Comparison of ENCODE assay signal across 8 cellular contexts in the genomic region with DNA sequence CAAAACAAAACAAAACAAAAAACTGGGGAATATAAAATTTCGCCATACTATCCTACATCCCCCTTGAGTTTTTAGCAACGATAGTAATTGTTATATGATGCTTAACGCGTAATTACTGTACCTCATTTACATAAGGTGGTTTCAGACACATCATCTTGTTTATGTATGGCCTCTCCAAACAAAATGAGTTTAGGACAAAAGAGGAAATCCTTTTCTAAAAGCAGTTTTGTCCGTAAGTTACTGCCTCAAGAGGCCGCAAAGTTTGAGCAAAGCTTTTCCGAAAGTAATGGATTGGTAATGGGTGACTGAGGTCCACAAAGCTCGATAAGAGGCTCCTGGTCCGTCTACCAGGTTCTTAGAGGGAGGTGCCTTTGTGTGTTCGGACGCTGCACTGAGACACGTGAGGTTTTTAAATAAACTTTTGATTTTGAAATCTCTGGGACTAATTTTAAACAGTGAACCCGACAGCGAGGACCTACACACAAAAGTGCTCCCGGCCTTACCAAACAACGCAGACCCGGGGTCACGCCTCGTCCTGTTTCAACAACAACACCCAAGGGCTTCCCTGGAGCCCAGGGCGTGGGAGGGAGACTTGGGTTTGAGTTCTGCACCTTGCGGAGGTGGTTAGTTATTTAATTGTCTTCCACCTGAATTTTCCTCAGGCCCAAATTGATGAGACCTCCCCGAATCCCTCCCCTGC. TPM values are rescaled to one million over a fixed set of nuclear protein-coding genes. Genes with fewer than 3 reads are reported as not detected.
DNase-seq lines count a peak whose midpoint lies in the region; ATAC-seq and TF ChIP-seq lines count a peak whose summit lies in the region.

No MANE protein-coding gene starts in this region.

- TF ChIP-seq CTCF in GM23338 (conservative IDR thresholded peaks at IDR 0.05; ENCODE audit: low read depth in 2 of 2): no peak

- no peaks in the 10 kb centered on the region for H3K36me3 Mint-ChIP-seq in GM23338 (ENCODE audit: low read depth)
- H3K36me3 Mint-ChIP-seq in activated T-cell treated with anti-CD3 and anti-CD28 coated beads, Interleukin-2, amount 50 U/mL, for 72 hours (ENCODE audit: insufficient read depth in 2 of 2): peaks cover 0 to 3% of the 10 kb centered on the region in 2 donors

- WGBS in iPS DF 6.9 (ENCODE audit: insufficient coverage, insufficient read length): no CpG with 5 or more reads among the region's 22 CpGs

- H3K9me2 ChIP-seq in GM23338 (ENCODE audit: insufficient read depth): no peaks in the 10 kb centered on the region

- peak overlapping the region; percentile 99 for H2AFZ ChIP-seq in GM23338

- no peaks in the 10 kb centered on the region for H3K9me3 ChIP-seq in iPS DF 6.9 (ENCODE audit: control insufficient read depth, insufficient read depth, low read length)
- no peaks in the 10 kb centered on the region for H3K9me3 ChIP-seq in skeletal muscle tissue (ENCODE audit: control insufficient read depth in 3 of 3, low read length in 3 of 3)

- H3K79me2 ChIP-seq in GM23338 (replicated peaks; ENCODE audit: insufficient read depth): peaks cover 8% of the 10 kb centered on the region

- no peak overlapping the region for H3K27ac Mint-ChIP-seq in GM23338
- peak overlapping the region; percentile 82 for H3K27ac Mint-ChIP-seq in activated T-cell treated with anti-CD3 and anti-CD28 coated beads, Interleukin-2, amount 50 U/mL, for 72 hours

- DNase-seq in AG20443 (ENCODE audit: low spot score) (peak; percentile 11), GM23338 (ENCODE audit: low spot score) (peak; percentile 27), iPS DF 6.9 (ENCODE audit: low read depth, low spot score) (no peak), NCI-H1417 (lab: John Stamatoyannopoulos, UW) (no peak), foreskin melanocyte (no peak)
- DNase-seq in activated T-cell treated with anti-CD3 and anti-CD28 coated beads, Interleukin-2, amount 50 U/mL, for 72 hours: no peak

- H3K4me3 ChIP-seq in GM23338: peak overlapping the region; percentile 76
- H3K4me3 ChIP-seq in iPS DF 6.9 (ENCODE audit: low read length): peak overlapping the region; percentile 69; the same call in 1 of the 2 replicates
- peak overlapping the region; percentile 90 to 99 (median 99) for H3K4me3 ChIP-seq in skeletal muscle tissue (ENCODE audit: low read length in 3 of 3)

- H3K9me3 Mint-ChIP-seq in GM23338: no peaks in the 10 kb centered on the region
- H3K9me3 Mint-ChIP-seq in activated T-cell treated with anti-CD3 and anti-CD28 coated beads, Interleukin-2, amount 50 U/mL, for 72 hours: no peaks in the 10 kb centered on the region

- H3K27me3 ChIP-seq in GM23338 (ENCODE audit: insufficient read depth) (peaks cover 30% of the 10 kb centered on the region), iPS DF 6.9 (ENCODE audit: control insufficient read depth, insufficient read depth, low read length) (no peaks in the 10 kb centered on the region; the same call in 1 of the 2 replicates), skeletal muscle tissue (ENCODE audit: control insufficient read depth in 3 of 3, insufficient read depth in 3 of 3, low read length in 3 of 3) (no peaks in the 10 kb centered on the region)

- H3K4me1 ChIP-seq in GM23338 (ENCODE audit: insufficient read depth) (peaks cover 22% of the 10 kb centered on the region), iPS DF 6.9 (ENCODE audit: control insufficient read depth, insufficient read depth, low read length) (no peaks in the 10 kb centered on the region; the same call in 1 of the 2 replicates), skeletal muscle tissue (ENCODE audit: control insufficient read depth in 3 of 3, insufficient read depth in 3 of 3, low read length in 3 of 3) (peaks cover 10 to 16% (median 16%) of the 10 kb centered on the region in 3 donors)

- H3K27ac ChIP-seq in GM23338 (ENCODE audit: low read depth) (no peak overlapping the region), iPS DF 6.9 (ENCODE audit: low read length) (no peak overlapping the region), skeletal muscle tissue (ENCODE audit: low read depth, low read length) (peak overlapping the region; percentile 96)

- peaks cover 6% of the 10 kb centered on the region for H4K20me1 ChIP-seq in GM23338 (replicated peaks; ENCODE audit: insufficient read depth)

- H3F3A ChIP-seq in GM23338 (replicated peaks; ENCODE audit: low read depth): peaks cover 14% of the 10 kb centered on the region; the same call in 1 of the 2 replicates

- H3K36me3 ChIP-seq in GM23338 (ENCODE audit: insufficient read depth): no peaks in the 10 kb centered on the region
- no peaks in the 10 kb centered on the region for H3K36me3 ChIP-seq in iPS DF 6.9 (ENCODE audit: control insufficient read depth, insufficient read depth, low read length)
- H3K36me3 ChIP-seq in skeletal muscle tissue (ENCODE audit: control insufficient read depth in 3 of 3, insufficient read depth in 3 of 3, low read length in 3 of 3): peaks cover 2 to 6% (median 6%) of the 10 kb centered on the region in 3 donors

- ATAC-seq in GM23338 (no peak), GM21737 (IDR thresholded peaks at IDR 0.05; ENCODE audit: unreplicated experiment) (no peak)
- ATAC-seq in activated T-cell treated with anti-CD3 and anti-CD28 coated beads, Interleukin-2, amount 50 U/mL, for 72 hours (replicated peaks in 1 of 2): peak in 1 of 2 donors; percentile 9

- H3K4me3 Mint-ChIP-seq in GM23338: peak overlapping the region; percentile 78
- H3K4me3 Mint-ChIP-seq in activated T-cell treated with anti-CD3 and anti-CD28 coated beads, Interleukin-2, amount 50 U/mL, for 72 hours: peak overlapping the region; percentile 81 to 83

- H3K4me2 ChIP-seq in GM23338: peak overlapping the region; percentile 91

- H3K4me1 Mint-ChIP-seq in GM23338: peaks cover 20% of the 10 kb centered on the region; the same call in 2 of the 3 replicates
- peaks cover 22% of the 10 kb centered on the region for H3K4me1 Mint-ChIP-seq in activated T-cell treated with anti-CD3 and anti-CD28 coated beads, Interleukin-2, amount 50 U/mL, for 72 hours (ENCODE audit: low read depth)

- peaks cover 9% of the 10 kb centered on the region for H3K27me3 Mint-ChIP-seq in GM23338 (ENCODE audit: insufficient read depth, low read depth, poor library complexity)
- no peaks in the 10 kb centered on the region for H3K27me3 Mint-ChIP-seq in activated T-cell treated with anti-CD3 and anti-CD28 coated beads, Interleukin-2, amount 50 U/mL, for 72 hours (ENCODE audit: low read depth)

- H3K9ac ChIP-seq in skeletal muscle tissue (ENCODE audit: low read depth in 1 of 3, low read length in 3 of 3): peak overlapping the region; percentile 70 to 100 (median 92)

TF ChIP-seq in GM23338, 12 proteins besides CTCF, POLR2A, EP300 and RAD21 (continues in another document):
- TF ChIP-seq EZH2phosphoT487 (IDR thresholded peaks at IDR 0.05; ENCODE audit: unreplicated experiment): no peak

RNA-seq across cellular contexts. Expression of gene C15orf61, which starts 0.5 kb away (rescaled TPM):
- 1.8 and 2.8 TPM in 2 replicates for total RNA-seq in GM23338 (2014; rRNA removed; shearing (Covaris generic))
- polyA plus RNA-seq in GM23338 (2016; fragmentation: Nextera tagmentation; extraction: Ambion mirVana): 5.9 and 7.8 TPM in 2 replicates
- 1 to 10 TPM; 5.3 TPM for total RNA-seq in activated T-cell treated with anti-CD3 and anti-CD28 coated beads, Interleukin-2, amount 50 U/mL, for 72 hours
- total RNA-seq in skeletal muscle tissue: 7.3 TPM

RNA-seq across cellular contexts. Expression of gene MAP2K5, which starts 22.1 kb away (rescaled TPM):
- total RNA-seq in GM23338 (2014; rRNA removed; shearing (Covaris generic)): 13.6 and 13.9 TPM in 2 replicates
- 5.7 and 6.5 TPM in 2 replicates for polyA plus RNA-seq in GM23338 (2016; fragmentation: Nextera tagmentation; extraction: Ambion mirVana)
- 10 to 100 TPM; 36.2 to 37.8 TPM for total RNA-seq in activated T-cell treated with anti-CD3 and anti-CD28 coated beads, Interleukin-2, amount 50 U/mL, for 72 hours
- 19.3 TPM for total RNA-seq in skeletal muscle tissue

Comparison
In these comparisons a context has a peak if more than half of its experiments do, and no peak if none do; other contexts are left out.
1. DNase-seq: peak in AG20443 (single experiment) and GM23338 (single experiment); none in activated T-cell treated with anti-CD3 and anti-CD28 coated beads, Interleukin-2, amount 50 U/mL, for 72 hours (0 of 2), iPS DF 6.9 (single experiment), NCI-H1417 (0 of 3) and foreskin melanocyte (single experiment).
2. Peak in every context shown above with its lines, with median percentiles within 50 percentile points of each other: H3K4me3 ChIP-seq.